Comparison of ENCODE assay signal across 16 cellular contexts in genomic region chr22:45207981-45208664, GRCh38. TPM values are rescaled to one million over a fixed set of nuclear protein-coding genes. Genes with fewer than 3 reads are reported as not detected.
DNase-seq lines count a peak whose midpoint lies in the region; ATAC-seq, FAIRE-seq and TF ChIP-seq lines count a peak whose summit lies in the region.
"Had no signal": no experiment of that assay in that cellular context is flagged by ENCODE, and none has a peak within 500 bp of the region (broad histone marks: within the 10 kb centered on the region; RNA-seq: fewer than 3 reads in every experiment).

No MANE protein-coding gene starts in this region.

- H3K36me3 ChIP-seq in left ventricle myocardium inferior = peaks cover 19% of the 10 kb centered on the region

- DNase-seq in AG10803 (ENCODE audit: low read depth) = peak; percentile 52
- DNase-seq in HTR-8/SVneo (ENCODE audit: insufficient read length, low spot score) = no peak
- peak in 26 of 61 donors; percentile 22 to 91 (median 40) for DNase-seq in caudate nucleus (lab: John Stamatoyannopoulos, UW)
- DNase-seq in nephron progenitor cell = no peak
- DNase-seq in left ventricle myocardium inferior = no peak
- no peak for DNase-seq in NCI-H69 (lab: John Stamatoyannopoulos, UW)
- no peak for DNase-seq in activated naive CD8-positive, alpha-beta T cell treated with anti-CD3 and anti-CD28 coated beads, Interleukin-2, amount 50 U/mL, for 24 hours
- DNase-seq: activated CD4-positive, alpha-beta T cell treated with anti-CD3 and anti-CD28 coated beads, Interleukin-2, amount 50 U/mL, for 1 hour; activated naive CD4-positive, alpha-beta T cell treated with anti-CD3 and anti-CD28 coated beads, Interleukin-2, amount 10 ng/mL, durations not matched to agents 7 days and 5 days; NCI-H526 treated with DMSO at 0.1 percent for 48 hours; stimulated activated CD4-positive, alpha-beta T cell treated with anti-CD3 and anti-CD28 coated beads, Interleukin-4, amount 100 ng/mL, for 1 hour had no signal

- intact Hi-C loops in left ventricle myocardium inferior (cut with micrococcal nuclease) = no loop called here

- H3K9me3 Mint-ChIP-seq in nephron progenitor cell = no peaks in the 10 kb centered on the region
- no peaks in the 10 kb centered on the region for H3K9me3 Mint-ChIP-seq in activated naive CD8-positive, alpha-beta T cell treated with anti-CD3 and anti-CD28 coated beads, Interleukin-2, amount 50 U/mL, for 24 hours
- H3K9me3 Mint-ChIP-seq: activated naive CD4-positive, alpha-beta T cell treated with anti-CD3 and anti-CD28 coated beads, Interleukin-2, amount 10 ng/mL, durations not matched to agents 7 days and 5 days; neural crest cell had no signal

- H3K4me3 ChIP-seq in AG10803 (ENCODE audit: low read length) (no peak overlapping the region), left ventricle myocardium inferior (no peak overlapping the region)

- no peak overlapping the region for H3K4me3 Mint-ChIP-seq in nephron progenitor cell
- no peak overlapping the region for H3K4me3 Mint-ChIP-seq in activated naive CD8-positive, alpha-beta T cell treated with anti-CD3 and anti-CD28 coated beads, Interleukin-2, amount 50 U/mL, for 24 hours
- H3K4me3 Mint-ChIP-seq: activated naive CD4-positive, alpha-beta T cell treated with anti-CD3 and anti-CD28 coated beads, Interleukin-2, amount 10 ng/mL, durations not matched to agents 7 days and 5 days; B cell; neural crest cell had no signal

- no peak for TF ChIP-seq CTCF in AG10803 (conservative IDR thresholded peaks at IDR 0.05; ENCODE audit: low read length)
- no peak for TF ChIP-seq CTCF in nephron progenitor cell (IDR thresholded peaks at IDR 0.05)
- TF ChIP-seq CTCF in left ventricle myocardium inferior (IDR thresholded peaks at IDR 0.05; ENCODE audit: borderline replicate concordance) = no peak

- FAIRE-seq in HTR-8/SVneo (lab: Jason Lieb, UNC) = peak; percentile 4
- FAIRE-seq: endometrium, H54 had no signal

- no peaks in the 10 kb centered on the region for H3K9me3 ChIP-seq in left ventricle myocardium inferior (replicated peaks)

- H3K27me3 Mint-ChIP-seq in nephron progenitor cell (ENCODE audit: low read depth, poor library complexity) = peaks cover 6% of the 10 kb centered on the region
- no peaks in the 10 kb centered on the region for H3K27me3 Mint-ChIP-seq in activated naive CD8-positive, alpha-beta T cell treated with anti-CD3 and anti-CD28 coated beads, Interleukin-2, amount 50 U/mL, for 24 hours
- H3K27me3 Mint-ChIP-seq: activated naive CD4-positive, alpha-beta T cell treated with anti-CD3 and anti-CD28 coated beads, Interleukin-2, amount 10 ng/mL, durations not matched to agents 7 days and 5 days; B cell had no signal

- no peaks in the 10 kb centered on the region for H3K27me3 ChIP-seq in left ventricle myocardium inferior (ENCODE audit: low read depth)

- H3K27ac Mint-ChIP-seq in nephron progenitor cell = peak overlapping the region; percentile 57
- no peak overlapping the region for H3K27ac Mint-ChIP-seq in activated naive CD8-positive, alpha-beta T cell treated with anti-CD3 and anti-CD28 coated beads, Interleukin-2, amount 50 U/mL, for 24 hours
- H3K27ac Mint-ChIP-seq: activated naive CD4-positive, alpha-beta T cell treated with anti-CD3 and anti-CD28 coated beads, Interleukin-2, amount 10 ng/mL, durations not matched to agents 7 days and 5 days; B cell had no signal

- H3K27ac ChIP-seq in caudate nucleus (ENCODE audit: low read depth, low read length) (peak overlapping the region; percentile 98), left ventricle myocardium inferior (replicated peaks) (no peak overlapping the region)

- H3K36me3 Mint-ChIP-seq in nephron progenitor cell (ENCODE audit: low read depth) = no peaks in the 10 kb centered on the region
- peaks cover 7% of the 10 kb centered on the region for H3K36me3 Mint-ChIP-seq in activated naive CD8-positive, alpha-beta T cell treated with anti-CD3 and anti-CD28 coated beads, Interleukin-2, amount 50 U/mL, for 24 hours (ENCODE audit: low read depth)
- H3K36me3 Mint-ChIP-seq: activated naive CD4-positive, alpha-beta T cell treated with anti-CD3 and anti-CD28 coated beads, Interleukin-2, amount 10 ng/mL, durations not matched to agents 7 days and 5 days had no signal

- H3K4me1 ChIP-seq in left ventricle myocardium inferior = peaks cover 16% of the 10 kb centered on the region

- peaks cover 77% of the 10 kb centered on the region for H3K4me1 Mint-ChIP-seq in nephron progenitor cell
- H3K4me1 Mint-ChIP-seq in activated naive CD8-positive, alpha-beta T cell treated with anti-CD3 and anti-CD28 coated beads, Interleukin-2, amount 50 U/mL, for 24 hours = peaks cover 2% of the 10 kb centered on the region
- H3K4me1 Mint-ChIP-seq: activated naive CD4-positive, alpha-beta T cell treated with anti-CD3 and anti-CD28 coated beads, Interleukin-2, amount 10 ng/mL, durations not matched to agents 7 days and 5 days had no signal

- no peak for ATAC-seq in GM21390 (IDR thresholded peaks at IDR 0.05; ENCODE audit: unreplicated experiment)
- ATAC-seq in activated naive CD8-positive, alpha-beta T cell treated with anti-CD3 and anti-CD28 coated beads, Interleukin-2, amount 50 U/mL, for 24 hours = no peak

RNA-seq across cellular contexts. Expression of gene KIAA0930, which starts 32.6 kb away (rescaled TPM):
- 18.6 TPM for total RNA-seq in left ventricle myocardium inferior

RNA-seq across cellular contexts. Expression of gene NUP50, which starts 44.4 kb away (rescaled TPM):
- total RNA-seq in left ventricle myocardium inferior = 12.9 TPM
